Comparison of ENCODE assay signal across 9 cellular contexts in genomic region chr19:10305139-10305806, GRCh38. TPM values are rescaled to one million over a fixed set of nuclear protein-coding genes. Genes with fewer than 3 reads are reported as not detected.
A peak's percentile ranks its signal among the peaks of the same experiment; 100 is the strongest.
DNase-seq lines count a peak whose midpoint lies in the region; ATAC-seq lines count a peak whose summit lies in the region.
"Had no signal": no experiment of that assay in that cellular context is flagged by ENCODE, and none has a peak within 500 bp of the region (broad histone marks: within the 10 kb centered on the region; RNA-seq: fewer than 3 reads in every experiment).

No MANE protein-coding gene starts in this region.

- no peak overlapping the region for H2BK12ac ChIP-seq in mesenchymal stem cell (ENCODE audit: low read length in 2 of 2)

- peaks cover 57% of the 10 kb centered on the region for H3K4me1 ChIP-seq in BLaER1
- no peaks in the 10 kb centered on the region for H3K4me1 ChIP-seq in adipocyte (ENCODE audit: control insufficient read depth, insufficient read depth, low read length)
- no peaks in the 10 kb centered on the region for H3K4me1 ChIP-seq in mesenchymal stem cell (ENCODE audit: control insufficient read depth, insufficient read depth, low read depth, low read length)

- DNase-seq in MG63 (peak; percentile 72), adipocyte (ENCODE audit: low read depth) (peak; percentile 47), mesenchymal stem cell (no peak), NCI-H2081 (lab: John Stamatoyannopoulos, UW) (no peak), inferior parietal cortex (ENCODE audit: extremely low spot score) (no peak)
- DNase-seq in activated naive CD4-positive, alpha-beta T cell treated with Interleukin-2 at 50 U/mL for 16 hours, result no peak
- DNase-seq: KG1 had no signal

- no peak overlapping the region for H3K4ac ChIP-seq in mesenchymal stem cell (ENCODE audit: low read depth in 1 of 2, low read length in 2 of 2)

- H3K4me3 ChIP-seq in BLaER1 (peak overlapping the region; percentile 56), MG63 (no peak overlapping the region), adipocyte (ENCODE audit: low read length) (no peak overlapping the region), mesenchymal stem cell (ENCODE audit: insufficient read depth in 1 of 2, low read depth in 1 of 2, low read length in 2 of 2) (no peak overlapping the region)

- no peak overlapping the region for H2AFZ ChIP-seq in mesenchymal stem cell (ENCODE audit: low read depth, low read length)

- peaks cover 14% of the 10 kb centered on the region for H4K20me1 ChIP-seq in BLaER1

- H3K27ac ChIP-seq in BLaER1, result peak overlapping the region; percentile 36
- no peak overlapping the region for H3K27ac ChIP-seq in mesenchymal stem cell (ENCODE audit: low read length, poor library complexity, severe bottlenecking)

- H3K18ac ChIP-seq in mesenchymal stem cell (ENCODE audit: low read depth in 1 of 2, low read length in 2 of 2), result no peak overlapping the region

- WGBS in mesenchymal stem cell, result 86% methylated on average over 17 of the region's 17 CpGs

- no peak overlapping the region for H2BK5ac ChIP-seq in mesenchymal stem cell (ENCODE audit: low read depth, low read length, poor library complexity, severe bottlenecking)

- no peaks in the 10 kb centered on the region for H3K36me3 ChIP-seq in BLaER1
- peaks cover 4% of the 10 kb centered on the region for H3K36me3 ChIP-seq in MG63
- H3K36me3 ChIP-seq in adipocyte (ENCODE audit: control insufficient read depth, insufficient read depth, low read length, severe bottlenecking), result peaks cover 4% of the 10 kb centered on the region
- peaks cover 6 to 34% of the 10 kb centered on the region in 2 experiments for H3K36me3 ChIP-seq in mesenchymal stem cell (ENCODE audit: control insufficient read depth in 1 of 2, insufficient read depth in 2 of 2, low read depth in 1 of 2, low read length in 2 of 2)

- no peaks in the 10 kb centered on the region for H3K27me3 ChIP-seq in BLaER1
- no peaks in the 10 kb centered on the region; the same call in none of the 2 replicates for H3K27me3 ChIP-seq in MG63
- peaks cover 3% of the 10 kb centered on the region for H3K27me3 ChIP-seq in adipocyte (replicated peaks; ENCODE audit: control insufficient read depth, insufficient read depth, low read length)
- H3K27me3 ChIP-seq in mesenchymal stem cell (ENCODE audit: control insufficient read depth in 1 of 2, insufficient read depth in 1 of 2, low read length in 2 of 2), result peaks cover 0 to under 1% of the 10 kb centered on the region in 2 experiments

- no peak overlapping the region for H4K91ac ChIP-seq in mesenchymal stem cell (ENCODE audit: low read length)

- H4K8ac ChIP-seq in mesenchymal stem cell (ENCODE audit: low read length), result no peak overlapping the region

- no peak overlapping the region for H3K23ac ChIP-seq in mesenchymal stem cell (ENCODE audit: low read length in 2 of 2)

- H2BK120ac ChIP-seq in mesenchymal stem cell (ENCODE audit: low read depth, low read length), result no peak overlapping the region

- H3K9me3 ChIP-seq in BLaER1 (no peaks in the 10 kb centered on the region), MG63 (no peaks in the 10 kb centered on the region), adipocyte (ENCODE audit: control insufficient read depth, low read length) (no peaks in the 10 kb centered on the region), mesenchymal stem cell (ENCODE audit: control insufficient read depth, low read length) (no peaks in the 10 kb centered on the region)

- no peaks in the 10 kb centered on the region for H3K79me1 ChIP-seq in mesenchymal stem cell (replicated peaks; ENCODE audit: low read length, poor library complexity, severe bottlenecking)

- no peak for ATAC-seq in HG02840 (IDR thresholded peaks at IDR 0.05; ENCODE audit: low FRiP score, unreplicated experiment)

- H2AK5ac ChIP-seq in mesenchymal stem cell (ENCODE audit: low read length, severe bottlenecking), result no peak overlapping the region

- peak overlapping the region; percentile 37 for H2BK15ac ChIP-seq in mesenchymal stem cell (ENCODE audit: low read depth, poor library complexity, severe bottlenecking)

- H3K4me2 ChIP-seq in BLaER1, result peak overlapping the region; percentile 87
- H3K4me2 ChIP-seq in mesenchymal stem cell (ENCODE audit: low read length, poor library complexity, severe bottlenecking), result no peak overlapping the region

- H3K9ac ChIP-seq in BLaER1 (0 out of 2 replicates have a peak overlapping the region, but pooled peaks have one; percentile 15), adipocyte (ENCODE audit: low read length) (no peak overlapping the region), mesenchymal stem cell (ENCODE audit: low read length) (no peak overlapping the region)

- no peak overlapping the region for H3K14ac ChIP-seq in mesenchymal stem cell (ENCODE audit: low read length in 2 of 2)

RNA-seq across cellular contexts. Expression of gene ZGLP1, which starts 4.3 kb away (rescaled TPM):
- total RNA-seq in MG63 (2014; rRNA removed; shearing (Covaris generic); ENCODE audit: low replicate concordance), result 0.43 TPM in 1 of 2 replicates, not detected in the other
- polyA plus RNA-seq in mesenchymal stem cell (2013, experiment 1 of 2), result 1.0 TPM
- polyA plus RNA-seq in mesenchymal stem cell (2013, experiment 2 of 2), result 1.2 TPM

RNA-seq across cellular contexts. Expression of gene FDX2, which starts 10.5 kb away (rescaled TPM):
- 30.8 and 43.8 TPM in 2 replicates for total RNA-seq in MG63 (2014; rRNA removed; shearing (Covaris generic); ENCODE audit: low replicate concordance)
- polyA plus RNA-seq in mesenchymal stem cell (2013, experiment 1 of 2), result 21.8 TPM
- 22.8 TPM for polyA plus RNA-seq in mesenchymal stem cell (2013, experiment 2 of 2)

RNA-seq across cellular contexts. Expression of gene ICAM5, which starts 15.5 kb away (rescaled TPM):
- not detected in 2 replicates for total RNA-seq in MG63 (2014; rRNA removed; shearing (Covaris generic); ENCODE audit: low replicate concordance)
- 0.73 TPM for polyA plus RNA-seq in mesenchymal stem cell (2013, experiment 1 of 2)
- 0.86 TPM for polyA plus RNA-seq in mesenchymal stem cell (2013, experiment 2 of 2)

RNA-seq across cellular contexts. Expression of gene ICAM4, which starts 18.5 kb away (rescaled TPM):
- not detected in 2 replicates for total RNA-seq in MG63 (2014; rRNA removed; shearing (Covaris generic); ENCODE audit: low replicate concordance)
- polyA plus RNA-seq in mesenchymal stem cell (2013, experiment 1 of 2), result 1.4 TPM
- polyA plus RNA-seq in mesenchymal stem cell (2013, experiment 2 of 2), result 1.0 TPM

RNA-seq across cellular contexts. Expression of gene RAVER1, which starts 28.1 kb away (rescaled TPM):
- total RNA-seq in MG63 (2014; rRNA removed; shearing (Covaris generic); ENCODE audit: low replicate concordance), result 21.0 and 30.3 TPM in 2 replicates
- 24.7 TPM for polyA plus RNA-seq in mesenchymal stem cell (2013, experiment 1 of 2)
- polyA plus RNA-seq in mesenchymal stem cell (2013, experiment 2 of 2), result 24.2 TPM

Comparison
In these comparisons a context has a peak if more than half of its experiments do, and no peak if none do; other contexts are left out.
1. DNase-seq: peak in MG63 (single experiment) and adipocyte (single experiment); none in mesenchymal stem cell (single experiment), NCI-H2081 (0 of 2), activated naive CD4-positive, alpha-beta T cell treated with Interleukin-2 at 50 U/mL for 16 hours (single experiment) and inferior parietal cortex (single experiment).